21 cellular contexts compared by ENCODE assay signal in the genomic region with DNA sequence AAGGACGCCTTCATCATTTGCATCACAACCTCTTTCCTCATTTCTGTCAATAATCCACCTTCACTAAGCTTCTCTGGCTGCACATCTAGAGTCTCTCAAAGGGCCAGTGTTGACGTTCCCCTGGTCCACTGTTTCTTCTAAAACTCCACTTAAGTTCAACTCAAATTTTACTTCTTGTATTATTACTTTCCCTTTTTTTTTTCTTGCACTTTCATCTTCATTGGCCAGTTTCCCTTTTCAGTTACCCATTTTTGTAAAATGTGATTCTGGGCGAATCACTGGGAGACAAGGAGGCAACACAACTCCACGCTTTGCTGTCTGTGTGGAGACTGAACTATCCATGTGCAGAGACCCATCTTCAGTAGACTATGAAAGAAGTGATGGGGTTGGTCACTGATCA.
DNase-seq lines count a peak whose midpoint lies in the region; ATAC-seq and TF ChIP-seq lines count a peak whose summit lies in the region.
"Had no signal": no experiment of that assay in that cellular context is flagged by ENCODE, and none has a peak within 500 bp of the region (broad histone marks: within the 10 kb centered on the region; RNA-seq: fewer than 3 reads in every experiment).

No MANE protein-coding gene starts in this region.

- H3K27me3 ChIP-seq in foreskin keratinocyte = no peaks in the 10 kb centered on the region
- H3K27me3 ChIP-seq: BE2C had no signal

- no peaks in the 10 kb centered on the region for H3K9me3 ChIP-seq in HEK293 (ENCODE audit: control insufficient read depth, insufficient read depth, low read depth, low read length)
- H3K9me3 ChIP-seq: A549, BE2C, HAP-1 had no signal

- peak overlapping the region; percentile 21 for H3K27ac Mint-ChIP-seq in glutamatergic neuron (ENCODE audit: unreplicated experiment)
- H3K27ac Mint-ChIP-seq in osteocyte (ENCODE audit: unreplicated experiment) = peak overlapping the region; percentile 5
- H3K27ac Mint-ChIP-seq: CD4-positive, alpha-beta memory T cell; GM23338 had no signal

- peak overlapping the region; percentile 9 for H3K4me3 Mint-ChIP-seq in glutamatergic neuron (ENCODE audit: unreplicated experiment)
- H3K4me3 Mint-ChIP-seq in osteocyte (ENCODE audit: unreplicated experiment) = no peak overlapping the region
- H3K4me3 Mint-ChIP-seq: CD4-positive, alpha-beta memory T cell; GM23338 had no signal

- intact Hi-C loops in left cardiac atrium (cut with DNase I) = no loop called here

- H3K4me1 Mint-ChIP-seq in glutamatergic neuron (ENCODE audit: low read depth, unreplicated experiment) (peaks cover 61% of the 10 kb centered on the region), osteocyte (ENCODE audit: unreplicated experiment) (peaks cover 70% of the 10 kb centered on the region)
- H3K4me1 Mint-ChIP-seq: CD4-positive, alpha-beta memory T cell had no signal

- H3K4me1 ChIP-seq in HEK293 (ENCODE audit: control insufficient read depth, insufficient read depth, low read length) (peaks cover 18% of the 10 kb centered on the region), foreskin keratinocyte (no peaks in the 10 kb centered on the region)

- TF ChIP-seq CTCF in HEK293 (tag by site-specific recombination; IDR thresholded peaks at IDR 0.05) = no peak
- TF ChIP-seq CTCF in glutamatergic neuron (IDR thresholded peaks at IDR 0.05; ENCODE audit: partially characterized antibody, unreplicated experiment) = no peak
- TF ChIP-seq CTCF in osteocyte (IDR thresholded peaks at IDR 0.05) = no peak
- TF ChIP-seq CTCF in foreskin keratinocyte (conservative IDR thresholded peaks at IDR 0.05) = no peak
- no peak for TF ChIP-seq CTCF in RWPE1 (conservative IDR thresholded peaks at IDR 0.05; ENCODE audit: low read depth)

- ATAC-seq in foreskin keratinocyte = no peak
- ATAC-seq in HG02642 (IDR thresholded peaks at IDR 0.05; ENCODE audit: poor library complexity, unreplicated experiment) = no peak
- ATAC-seq in left cardiac atrium = no peak
- ATAC-seq: A549, GM23338 had no signal

- DNase-seq in glutamatergic neuron (no peak), osteocyte (ENCODE audit: extremely low spot score, unreplicated experiment) (no peak), foreskin keratinocyte (no peak), RWPE1 (ENCODE audit: low spot score) (no peak), left cardiac atrium (no peak)
- DNase-seq: 8988T; ACHN; AML-193; BE2C; C1 segment of cervical spinal cord; Calu3; CD4-positive, alpha-beta memory T cell; COR-L47; DMS53; DMS79 treated with DMSO at 0.1 percent for 48 hours; GF-D8 had no signal

- peaks cover 12% of the 10 kb centered on the region for H3K9me3 Mint-ChIP-seq in glutamatergic neuron (ENCODE audit: unreplicated experiment)
- no peaks in the 10 kb centered on the region for H3K9me3 Mint-ChIP-seq in osteocyte (ENCODE audit: unreplicated experiment)
- H3K9me3 Mint-ChIP-seq: CD4-positive, alpha-beta memory T cell; GM23338 had no signal

- no peaks in the 10 kb centered on the region for H3K36me3 ChIP-seq in HEK293 (ENCODE audit: control insufficient read depth in 2 of 2, insufficient read depth in 1 of 2, low read length in 2 of 2)
- H3K36me3 ChIP-seq: BE2C, HAP-1 had no signal

- H3K27me3 Mint-ChIP-seq in glutamatergic neuron (ENCODE audit: unreplicated experiment) (peaks cover 1% of the 10 kb centered on the region), osteocyte (ENCODE audit: unreplicated experiment) (no peaks in the 10 kb centered on the region)

- CTCF ChIA-PET in HEK293 (lab: Yijun Ruan, JAX) = interaction anchor here (1.1 kb wide), 1 partner anchor 58 kb away, joined by 4 read pairs; no protein-coding TSS in a partner anchor
- CTCF ChIA-PET in RWPE1 (lab: Yijun Ruan, JAX) = no interaction called here

- H3K27ac ChIP-seq in HEK293 (ENCODE audit: extremely low read depth, low read depth, low read length) (no peak overlapping the region), foreskin keratinocyte (no peak overlapping the region), RWPE1 (no peak overlapping the region)
- H3K27ac ChIP-seq: A549 had no signal

- no peak overlapping the region for H3K4me3 ChIP-seq in HEK293 (ENCODE audit: low read depth, low read length)
- H3K4me3 ChIP-seq: A549, GM23338, HAP-1 had no signal

- H3K36me3 Mint-ChIP-seq in glutamatergic neuron (ENCODE audit: unreplicated experiment) (peaks cover 5% of the 10 kb centered on the region), osteocyte (ENCODE audit: unreplicated experiment) (peaks cover 16% of the 10 kb centered on the region)
- H3K36me3 Mint-ChIP-seq: CD4-positive, alpha-beta memory T cell had no signal

- POLR2A ChIA-PET in HEK293 (lab: Yijun Ruan, JAX) (no interaction called here), RWPE1 (lab: Yijun Ruan, JAX; ENCODE audit: low non-redundant PET) (no interaction called here)

TF ChIP-seq in HEK293, 187 proteins besides CTCF, POLR2A, EP300 and RAD21:
- TF ChIP-seq MEIS1 (CRISPR knock-in tag; IDR thresholded peaks at IDR 0.05; ENCODE audit: borderline replicate concordance) (no peak), PRDM1 (tag by site-specific recombination; IDR thresholded peaks at IDR 0.05) (peak; percentile 93)
